Comparison of ENCODE assay signal across 8 cellular contexts in the genomic region with DNA sequence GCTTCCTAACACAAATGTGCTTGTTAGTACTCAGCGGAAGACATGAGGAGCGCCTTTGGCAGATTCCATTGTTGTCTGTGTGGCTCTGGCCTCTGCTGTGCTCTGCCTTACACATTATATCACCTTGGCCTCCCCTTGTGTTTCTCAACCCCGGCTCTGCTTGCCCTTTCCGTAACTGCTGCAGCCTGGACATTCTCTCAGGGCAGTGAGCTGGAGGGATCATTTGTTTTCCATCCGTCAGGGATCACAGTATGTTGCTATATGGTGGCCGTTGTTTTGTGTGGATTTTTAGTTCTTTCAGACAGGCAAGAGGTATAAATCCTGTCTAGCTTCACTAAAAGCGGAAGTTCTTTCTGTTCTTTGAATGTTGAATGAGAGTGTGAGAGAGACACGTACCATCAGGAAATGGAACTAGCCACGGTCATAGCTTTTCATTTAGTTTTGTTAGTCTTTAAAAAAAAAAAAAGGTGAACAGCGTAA.
DNase-seq lines count a peak whose midpoint lies in the region; ATAC-seq and TF ChIP-seq lines count a peak whose summit lies in the region.

No MANE protein-coding gene starts in this region.

- peaks cover 8% of the 10 kb centered on the region for H3K9me3 ChIP-seq in suprapubic skin

- H3K27ac ChIP-seq in suprapubic skin: peak overlapping the region; percentile 33

- intact Hi-C loops in activated T-helper 1 cell treated with anti-CD3 and anti-CD28 coated beads, Interleukin-12 subunit alpha, Interleukin-12 subunit beta, Interleukin-2, Interleukin-4 antibody, amounts not matched to agents 30 ng/mL and 10 ng/mL and 1 ng/mL, durations not matched to agents 14 hours and 24 hours and 36 hours (cut with micrococcal nuclease): no loop called here

- H3K27me3 Mint-ChIP-seq in activated T-cell treated with anti-CD3 and anti-CD28 coated beads, Interleukin-2, amount 50 U/mL, for 72 hours (ENCODE audit: low read depth): no peaks in the 10 kb centered on the region
- H3K27me3 Mint-ChIP-seq in activated T-helper 1 cell treated with anti-CD3 and anti-CD28 coated beads, Interleukin-12 subunit alpha, Interleukin-12 subunit beta, Interleukin-2, Interleukin-4 antibody, amounts not matched to agents 30 ng/mL and 10 ng/mL and 1 ng/mL, durations not matched to agents 14 hours and 24 hours and 36 hours (ENCODE audit: insufficient read depth): no peaks in the 10 kb centered on the region

- peak overlapping the region; percentile 45 for H3K27ac Mint-ChIP-seq in activated T-cell treated with anti-CD3 and anti-CD28 coated beads, Interleukin-2, amount 50 U/mL, for 72 hours
- peak overlapping the region; percentile 83 for H3K27ac Mint-ChIP-seq in activated T-helper 1 cell treated with anti-CD3 and anti-CD28 coated beads, Interleukin-12 subunit alpha, Interleukin-12 subunit beta, Interleukin-2, Interleukin-4 antibody, amounts not matched to agents 30 ng/mL and 10 ng/mL and 1 ng/mL, durations not matched to agents 14 hours and 24 hours and 36 hours

- no peak for TF ChIP-seq POLR2A in suprapubic skin (IDR thresholded peaks at IDR 0.05)

- no peak for TF ChIP-seq CTCF in suprapubic skin (IDR thresholded peaks at IDR 0.05)

- H3K4me3 Mint-ChIP-seq in activated T-cell treated with anti-CD3 and anti-CD28 coated beads, Interleukin-2, amount 50 U/mL, for 72 hours: peak overlapping the region; percentile 52 to 72
- peak overlapping the region; percentile 44 for H3K4me3 Mint-ChIP-seq in activated T-helper 1 cell treated with anti-CD3 and anti-CD28 coated beads, Interleukin-12 subunit alpha, Interleukin-12 subunit beta, Interleukin-2, Interleukin-4 antibody, amounts not matched to agents 30 ng/mL and 10 ng/mL and 1 ng/mL, durations not matched to agents 14 hours and 24 hours and 36 hours

- peaks cover 3 to 6% of the 10 kb centered on the region in 2 donors for H3K9me3 Mint-ChIP-seq in activated T-cell treated with anti-CD3 and anti-CD28 coated beads, Interleukin-2, amount 50 U/mL, for 72 hours
- peaks cover 25% of the 10 kb centered on the region for H3K9me3 Mint-ChIP-seq in activated T-helper 1 cell treated with anti-CD3 and anti-CD28 coated beads, Interleukin-12 subunit alpha, Interleukin-12 subunit beta, Interleukin-2, Interleukin-4 antibody, amounts not matched to agents 30 ng/mL and 10 ng/mL and 1 ng/mL, durations not matched to agents 14 hours and 24 hours and 36 hours

- no peak for DNase-seq in activated T-cell treated with anti-CD3 and anti-CD28 coated beads, Interleukin-2, amount 50 U/mL, for 72 hours
- no peak for DNase-seq in activated T-cell treated with anti-CD3 and anti-CD28 coated beads for 4 hours
- DNase-seq in activated T-helper 1 cell treated with anti-CD3 and anti-CD28 coated beads, Interleukin-12 subunit alpha, Interleukin-12 subunit beta, Interleukin-2, Interleukin-4 antibody, amounts not matched to agents 30 ng/mL and 10 ng/mL and 1 ng/mL, durations not matched to agents 14 hours and 24 hours and 36 hours (ENCODE audit: low spot score): no peak
- DNase-seq in suprapubic skin (ENCODE audit: low spot score in 2 of 2): no peak
- DNase-seq in mucosa of gallbladder (ENCODE audit: low spot score): no peak
- no peak for DNase-seq in cerebellum (ENCODE audit: low spot score)
- no peak for DNase-seq in NCI-H1436 treated with DMSO at 0.1 percent for 48 hours (lab: John Stamatoyannopoulos, UW)

- no peak for TF ChIP-seq EP300 in suprapubic skin (IDR thresholded peaks at IDR 0.05)

- H3K4me1 Mint-ChIP-seq in activated T-cell treated with anti-CD3 and anti-CD28 coated beads, Interleukin-2, amount 50 U/mL, for 72 hours (ENCODE audit: low read depth): peaks cover 80% of the 10 kb centered on the region
- H3K4me1 Mint-ChIP-seq in activated T-helper 1 cell treated with anti-CD3 and anti-CD28 coated beads, Interleukin-12 subunit alpha, Interleukin-12 subunit beta, Interleukin-2, Interleukin-4 antibody, amounts not matched to agents 30 ng/mL and 10 ng/mL and 1 ng/mL, durations not matched to agents 14 hours and 24 hours and 36 hours (ENCODE audit: low read depth): peaks cover 75% of the 10 kb centered on the region

- H3K36me3 Mint-ChIP-seq in activated T-cell treated with anti-CD3 and anti-CD28 coated beads, Interleukin-2, amount 50 U/mL, for 72 hours (ENCODE audit: insufficient read depth in 2 of 2): peaks cover 26 to 55% of the 10 kb centered on the region in 2 donors
- H3K36me3 Mint-ChIP-seq in activated T-helper 1 cell treated with anti-CD3 and anti-CD28 coated beads, Interleukin-12 subunit alpha, Interleukin-12 subunit beta, Interleukin-2, Interleukin-4 antibody, amounts not matched to agents 30 ng/mL and 10 ng/mL and 1 ng/mL, durations not matched to agents 14 hours and 24 hours and 36 hours (ENCODE audit: low read depth): peaks cover 55% of the 10 kb centered on the region

- WGBS in suprapubic skin: 80% methylated on average over 10 of the region's 10 CpGs

- no peaks in the 10 kb centered on the region for H3K36me3 ChIP-seq in suprapubic skin

- H3K4me1 ChIP-seq in suprapubic skin: peaks cover 12% of the 10 kb centered on the region

- H3K4me3 ChIP-seq in suprapubic skin: no peak overlapping the region

- ATAC-seq in activated T-cell treated with anti-CD3 and anti-CD28 coated beads, Interleukin-2, amount 50 U/mL, for 72 hours (replicated peaks in 1 of 2): no peak
- peak; percentile 62 for ATAC-seq in HG03103 (IDR thresholded peaks at IDR 0.05; ENCODE audit: low read depth, unreplicated experiment)

- H3K27me3 ChIP-seq in suprapubic skin: no peaks in the 10 kb centered on the region
